Comparison of ENCODE assay signal across 31 cellular contexts in the genomic region with DNA sequence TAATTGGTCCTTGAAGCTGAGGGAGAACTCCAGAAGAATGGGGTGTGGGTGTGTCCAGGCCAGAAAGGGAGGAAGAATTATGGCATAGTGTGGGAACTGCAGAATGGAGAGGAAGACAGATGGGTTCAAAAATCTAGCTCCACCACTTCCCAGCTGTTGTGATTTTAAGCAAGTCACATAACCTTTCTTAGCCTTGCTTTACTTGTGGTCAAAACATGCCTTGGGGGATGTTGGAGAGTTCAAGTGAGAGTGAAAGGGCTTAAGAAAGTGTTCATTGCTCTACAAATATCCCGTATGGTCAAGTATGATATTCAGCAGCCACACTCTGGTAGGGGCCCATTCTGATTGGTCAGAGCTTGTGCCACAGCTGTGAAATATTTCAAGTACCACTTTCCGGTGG.
"Had no signal": no experiment of that assay in that cellular context is flagged by ENCODE, and none has a peak within 500 bp of the region (broad histone marks: within the 10 kb centered on the region; RNA-seq: fewer than 3 reads in every experiment).

No MANE protein-coding gene starts in this region.

- H3K9me3 ChIP-seq: adrenal gland, breast epithelium, colonic mucosa, esophagus squamous epithelium, gastrocnemius medialis, heart left ventricle had no signal

- H3K4me1 ChIP-seq: adrenal gland, breast epithelium, colonic mucosa, esophagus squamous epithelium, foreskin keratinocyte, gastrocnemius medialis, heart left ventricle had no signal

- H3K27ac ChIP-seq: adrenal gland, breast epithelium, cardiac muscle cell, colonic mucosa, epithelial cell of prostate, esophagus squamous epithelium, foreskin keratinocyte, gastrocnemius medialis, heart left ventricle had no signal

- ATAC-seq: activated CD4-positive, alpha-beta T cell treated with anti-CD3 and anti-CD28 coated beads for 36 hours; activated naive CD8-positive, alpha-beta T cell treated with anti-CD3 and anti-CD28 coated beads, Interleukin-2, amount 50 U/mL, for 24 hours; activated T-helper 17 cell treated with anti-CD3 and anti-CD28 coated beads, Interleukin-2, amount 50 U/mL, for 72 hours; foreskin keratinocyte; gastrocnemius medialis; heart left ventricle had no signal

- H3K36me3 ChIP-seq: adrenal gland, breast epithelium, cardiac muscle cell, colonic mucosa, esophagus squamous epithelium, gastrocnemius medialis, heart left ventricle had no signal

- H3K27me3 ChIP-seq: cardiac muscle cell, colonic mucosa, esophagus squamous epithelium, foreskin keratinocyte, gastrocnemius medialis had no signal

- H3K4me3 ChIP-seq: adrenal gland, breast epithelium, cardiac muscle cell, colonic mucosa, esophagus squamous epithelium, gastrocnemius medialis, heart left ventricle had no signal

- DNase-seq: activated CD4-positive, alpha-beta memory T cell treated with anti-CD3 and anti-CD28 coated beads, Interleukin-2, amount 10 ng/mL, durations not matched to agents 7 days and 5 days; activated CD4-positive, alpha-beta T cell treated with anti-CD3 and anti-CD28 coated beads for 36 hours; activated CD4-positive, alpha-beta T cell treated with anti-CD3 and anti-CD28 coated beads, Interleukin-2, amount 10 ng/mL, durations not matched to agents 24 days and 14 days; activated CD4-positive, alpha-beta T cell treated with anti-CD3 and anti-CD28 coated beads, Interleukin-2, amount 50 U/mL, for 4 hours; activated CD4-positive, CD25-positive, alpha-beta regulatory T cell; activated CD4-positive, CD25-positive, alpha-beta regulatory T cell treated with anti-CD3 and anti-CD28 coated beads, Interleukin-2, amount 50 U/mL, for 72 hours; activated CD8-positive, alpha-beta memory T cell treated with anti-CD3 and anti-CD28 coated beads, Interleukin-2, amount 50 U/mL, for 48 hours; activated effector memory CD4-positive, alpha-beta T cell treated with Interleukin-2 at 50 U/mL for 16 hours; activated gamma-delta T cell treated with Interleukin-2 at 50 U/mL for 16 hours; activated naive CD4-positive, alpha-beta T cell treated with anti-CD3 and anti-CD28 coated beads, Interleukin-2, amount 50 U/mL, for 16 hours; activated naive CD4-positive, alpha-beta T cell treated with Interleukin-2 at 50 U/mL for 16 hours; activated naive CD8-positive, alpha-beta T cell treated with anti-CD3 and anti-CD28 coated beads, Interleukin-2, amount 50 U/mL, for 24 hours; activated T-cell treated with anti-CD3 and anti-CD28 coated beads for 4 hours; activated T-cell treated with anti-CD3 and anti-CD28 coated beads, Interleukin-2, amount 50 U/mL, for 24 hours; adrenal gland; amygdala; aorta; central memory CD4-positive, alpha-beta T cell; cerebellar nuclear complex; colonic mucosa; effector CD8-positive, alpha-beta T cell; esophagus squamous epithelium; foreskin keratinocyte; gastrocnemius medialis; glutamatergic neuron; heart left ventricle; T-helper 2 cell had no signal
